Comparison of ENCODE assay signal across 14 cellular contexts in genomic region chr11:2580444-2581050, GRCh38.
A peak's percentile ranks its signal among the peaks of the same experiment; 100 is the strongest.
DNase-seq lines count a peak whose midpoint lies in the region; ATAC-seq, FAIRE-seq and TF ChIP-seq lines count a peak whose summit lies in the region.
"Had no signal": no experiment of that assay in that cellular context is flagged by ENCODE, and none has a peak within 500 bp of the region (broad histone marks: within the 10 kb centered on the region; RNA-seq: fewer than 3 reads in every experiment).

No MANE protein-coding gene starts in this region.

- no peak overlapping the region for H3K4me3 ChIP-seq in right lobe of liver
- H3K4me3 ChIP-seq in HepG2 (replicated peaks in 1 of 3; ENCODE audit: insufficient read depth in 1 of 3, low read depth in 2 of 3, low read length in 3 of 3), result no peak overlapping the region
- H3K4me3 ChIP-seq in dorsolateral prefrontal cortex, result no peak overlapping the region
- H3K4me3 ChIP-seq in mucosa of descending colon, result no peak overlapping the region
- no peak overlapping the region for H3K4me3 ChIP-seq in upper lobe of right lung
- H3K4me3 ChIP-seq: colonic mucosa, PC-9 had no signal

- intact Hi-C loops in right lobe of liver (cut with DNase I), result no loop called here
- intact Hi-C loops in HepG2 (cut with micrococcal nuclease; ENCODE audit: unreplicated experiment), result no loop called here
- intact Hi-C loops in dorsolateral prefrontal cortex (cut with DNase I), result no loop called here
- intact Hi-C loops in mucosa of descending colon (cut with DNase I, micrococcal nuclease), result no loop called here
- intact Hi-C loops in upper lobe of right lung (cut with DNase I), result no loop called here

- H3K27ac ChIP-seq in right lobe of liver, result no peak overlapping the region
- no peak overlapping the region for H3K27ac ChIP-seq in HepG2 (ENCODE audit: extremely low read length, insufficient read depth, low read length)
- no peak overlapping the region for H3K27ac ChIP-seq in dorsolateral prefrontal cortex
- H3K27ac ChIP-seq in upper lobe of right lung, result no peak overlapping the region
- H3K27ac ChIP-seq: colonic mucosa, PC-9 had no signal

- H3K4me2 ChIP-seq in HepG2 (ENCODE audit: low read depth, low read length), result no peak overlapping the region
- H3K4me2 ChIP-seq: PC-9 had no signal

- H3K9ac ChIP-seq in HepG2 (ENCODE audit: insufficient read depth, low read depth, low read length), result no peak overlapping the region

- no peak for ATAC-seq in right lobe of liver
- no peak for ATAC-seq in HepG2
- no peak for ATAC-seq in mucosa of descending colon
- no peak for ATAC-seq in upper lobe of right lung
- ATAC-seq: stimulated activated effector memory CD8-positive, alpha-beta T cell treated with anti-CD3 and anti-CD28 coated beads, Interleukin-12 subunit alpha, Interleukin-12 subunit beta, amount 100 ng/mL, for 72 hours had no signal

- H4K20me1 ChIP-seq in HepG2 (ENCODE audit: insufficient read depth, low read length), result no peaks in the 10 kb centered on the region

- no peaks in the 10 kb centered on the region for H3K79me2 ChIP-seq in HepG2 (ENCODE audit: insufficient read depth, low read length)

- 74% methylated on average over 6 of the region's 18 CpGs for WGBS in right lobe of liver (ENCODE audit: insufficient coverage, low coverage, low lambda C conversion rate, missing lambda C conversion rate)
- 18% methylated on average over 8 of the region's 18 CpGs for WGBS in HepG2 (ENCODE audit: low lambda C conversion rate)

- TF ChIP-seq CTCF in right lobe of liver (IDR thresholded peaks at IDR 0.05) (no peak), HepG2 (CRISPR knock-in tag; IDR thresholded peaks at IDR 0.05) (no peak), dorsolateral prefrontal cortex (IDR thresholded peaks at IDR 0.05 in 54 of 56, conservative IDR thresholded peaks at IDR 0.05 in 2 of 56; ENCODE audit: low read depth in 1 of 56, partially characterized antibody in 56 of 56) (no peak), mucosa of descending colon (IDR thresholded peaks at IDR 0.05) (no peak), upper lobe of right lung (IDR thresholded peaks at IDR 0.05) (no peak)

- in situ Hi-C loops in HepG2 (cut with HindIII; ENCODE audit: extremely low pct_ligation_motif_present, low pct_unique_long_range_greater_than_20kb), result no loop called here

- TF ChIP-seq POLR2A in right lobe of liver (IDR thresholded peaks at IDR 0.05) (no peak), HepG2 (IDR thresholded peaks at IDR 0.05; ENCODE audit: insufficient read depth in 1 of 2, low read depth in 2 of 2, low read length in 2 of 2) (no peak)

- H3K36me3 ChIP-seq in right lobe of liver (no peaks in the 10 kb centered on the region), HepG2 (replicated peaks in 1 of 2; ENCODE audit: control insufficient read depth in 1 of 2, insufficient read depth in 2 of 2, low read length in 2 of 2) (no peaks in the 10 kb centered on the region), mucosa of descending colon (ENCODE audit: low read depth) (no peaks in the 10 kb centered on the region), upper lobe of right lung (no peaks in the 10 kb centered on the region)
- H3K36me3 ChIP-seq: colonic mucosa had no signal

- no peak for TF ChIP-seq RAD21 in HepG2 (CRISPR knock-in tag; IDR thresholded peaks at IDR 0.05)

- TF ChIP-seq EP300 in HepG2 (IDR thresholded peaks at IDR 0.05; ENCODE audit: low read depth in 2 of 2, low read length in 2 of 2), result no peak
- TF ChIP-seq EP300 in HepG2 (CRISPR knock-in tag; IDR thresholded peaks at IDR 0.05; ENCODE audit: borderline replicate concordance), result no peak

- no peak overlapping the region for H2AFZ ChIP-seq in HepG2 (ENCODE audit: low read length)
- H2AFZ ChIP-seq: PC-9 had no signal

- BruUV-seq in HepG2 (replicated peaks; lab: Mats Ljungman, UMichigan), result no TSS peak

- FAIRE-seq in HepG2 (lab: Jason Lieb, UNC), result no peak

- H3K27me3 ChIP-seq in right lobe of liver (no peaks in the 10 kb centered on the region), HepG2 (ENCODE audit: control insufficient read depth in 1 of 2, insufficient read depth in 2 of 2, low read length in 2 of 2) (peaks cover 26 to 85% of the 10 kb centered on the region in 2 experiments), dorsolateral prefrontal cortex (no peaks in the 10 kb centered on the region), upper lobe of right lung (no peaks in the 10 kb centered on the region)
- H3K27me3 ChIP-seq: colonic mucosa had no signal

- CTCF ChIA-PET in HepG2 (lab: Yijun Ruan, JAX; ENCODE audit: low intra/inter-chr PET ratio, low total read pairs), result no interaction called here

- no peaks in the 10 kb centered on the region for H3K4me1 ChIP-seq in right lobe of liver
- H3K4me1 ChIP-seq in HepG2 (ENCODE audit: insufficient read depth, low read length), result no peaks in the 10 kb centered on the region
- H3K4me1 ChIP-seq in mucosa of descending colon (ENCODE audit: low read depth), result peaks cover 4% of the 10 kb centered on the region
- no peaks in the 10 kb centered on the region for H3K4me1 ChIP-seq in upper lobe of right lung

- POLR2A ChIA-PET in HepG2 (lab: Yijun Ruan, JAX), result no interaction called here

- H3K9me3 ChIP-seq in right lobe of liver, result no peaks in the 10 kb centered on the region
- no peaks in the 10 kb centered on the region for H3K9me3 ChIP-seq in HepG2 (ENCODE audit: low read length)
- no peaks in the 10 kb centered on the region for H3K9me3 ChIP-seq in mucosa of descending colon
- H3K9me3 ChIP-seq in upper lobe of right lung, result no peaks in the 10 kb centered on the region
- H3K9me3 ChIP-seq: colonic mucosa had no signal

- DNase-seq in right lobe of liver (peak; percentile 7 to 43 (median 37)), HepG2 (ENCODE audit: low spot score) (no peak), dorsolateral prefrontal cortex (peak in 9 of 10 donors; percentile 2 to 37 (median 22)), mucosa of descending colon (peak in 2 of 3 donors; percentile 12 to 29), upper lobe of right lung (peak; percentile 53), KG1 (lab: John Stamatoyannopoulos, UW) (no peak), OCI-M2 (lab: John Stamatoyannopoulos, UW; ENCODE audit: unreplicated experiment) (no peak), NCI-H446 (lab: John Stamatoyannopoulos, UW) (no peak)
- DNase-seq: colonic mucosa; DMS53; hypothalamus; PC-9; stimulated activated CD4-positive, alpha-beta T cell treated with anti-CD3 and anti-CD28 coated beads, Interleukin-2, amount 100 ng/mL, for 24 hours had no signal

TF ChIP-seq in HepG2, 621 proteins besides CTCF, POLR2A, EP300 and RAD21 (continues in another document):
- TF ChIP-seq NFYC (CRISPR knock-in tag; IDR thresholded peaks at IDR 0.05), result no peak
- TF ChIP-seq ZNF329 (CRISPR knock-in tag; IDR thresholded peaks at IDR 0.05; ENCODE audit: low read depth), result no peak
- no peak for TF ChIP-seq ZBTB40 (IDR thresholded peaks at IDR 0.05)
- no peak for TF ChIP-seq ZBTB40 (CRISPR knock-in tag; IDR thresholded peaks at IDR 0.05)

Comparison
In these comparisons a context has a peak if more than half of its experiments do, and no peak if none do; other contexts are left out.
1. DNase-seq: peak in right lobe of liver (3 of 3), dorsolateral prefrontal cortex (9 of 10), mucosa of descending colon (2 of 3) and upper lobe of right lung (single experiment); none in HepG2 (single experiment), KG1 (single experiment), OCI-M2 (single experiment) and NCI-H446 (0 of 2).